11 cellular contexts compared by ENCODE assay signal in genomic region chr17:48113201-48113676, GRCh38. TPM values are rescaled to one million over a fixed set of nuclear protein-coding genes. Genes with fewer than 3 reads are reported as not detected.
DNase-seq lines count a peak whose midpoint lies in the region; ATAC-seq and TF ChIP-seq lines count a peak whose summit lies in the region.
"Had no signal": no experiment of that assay in that cellular context is flagged by ENCODE, and none has a peak within 500 bp of the region (broad histone marks: within the 10 kb centered on the region; RNA-seq: fewer than 3 reads in every experiment).

No MANE protein-coding gene starts in this region.

- no peaks in the 10 kb centered on the region for H3K9me3 ChIP-seq in lung (ENCODE audit: control insufficient read depth in 2 of 2, insufficient read depth in 1 of 2, low read length in 1 of 2)

- H3K4me3 ChIP-seq in GM12864 (ENCODE audit: low read depth, low read length) (peak overlapping the region; percentile 66), lung (no peak overlapping the region)

- 43 to 70% methylated on average over 5 of the region's 5 CpGs for WGBS in lung, 2 donors

- peak; percentile 66 for DNase-seq in GM12864 (ENCODE audit: low read depth)
- peak; percentile 29 to 30 for DNase-seq in activated CD4-positive, alpha-beta T cell treated with anti-CD3 and anti-CD28 coated beads, Interleukin-2, amount 50 U/mL, for 4 hours
- DNase-seq in lung (ENCODE audit: low spot score), result no peak
- no peak for DNase-seq in NCI-H2196 (lab: John Stamatoyannopoulos, UW; ENCODE audit: unreplicated experiment)
- no peak for DNase-seq in NCI-H1048 (lab: John Stamatoyannopoulos, UW)
- DNase-seq in NCI-H1105 (lab: John Stamatoyannopoulos, UW), result no peak
- no peak for DNase-seq in NCI-H510A (lab: John Stamatoyannopoulos, UW)
- DNase-seq: EL, foreskin keratinocyte, IMR-90 had no signal

- ATAC-seq in HG03135 (IDR thresholded peaks at IDR 0.05; ENCODE audit: unreplicated experiment) (peak; percentile 39), lung (ENCODE audit: insufficient read depth, low FRiP score) (peak; percentile 41)
- ATAC-seq: foreskin keratinocyte had no signal

- H3K4me1 ChIP-seq in lung (ENCODE audit: control insufficient read depth in 2 of 2, insufficient read depth in 2 of 2, low read length in 2 of 2), result peaks cover 0 to 5% of the 10 kb centered on the region in 2 donors
- H3K4me1 ChIP-seq: foreskin keratinocyte had no signal

- no peaks in the 10 kb centered on the region for H3K27me3 ChIP-seq in lung (ENCODE audit: control insufficient read depth, insufficient read depth)
- H3K27me3 ChIP-seq: foreskin keratinocyte had no signal

- no peak for TF ChIP-seq CTCF in GM12864 (IDR thresholded peaks at IDR 0.05; ENCODE audit: low read depth, low read length, missing control alignments)
- no peak for TF ChIP-seq CTCF in lung (IDR thresholded peaks at IDR 0.05; ENCODE audit: control extremely low read depth, extremely low read depth)

- H3K27ac ChIP-seq in lung (ENCODE audit: low read depth in 1 of 2, low read length in 1 of 2), result peak overlapping the region in 1 of 2 donors; percentile 51
- H3K27ac ChIP-seq: foreskin keratinocyte had no signal

- H3K36me3 ChIP-seq in lung (ENCODE audit: control insufficient read depth in 2 of 2, insufficient read depth in 2 of 2, low read length in 2 of 2), result peaks cover 11 to 22% of the 10 kb centered on the region in 2 donors

RNA-seq across cellular contexts. Expression of gene SNX11, which starts 5.7 kb away (rescaled TPM):
- 10 to 100 TPM; 11.4 to 24.8 TPM for total RNA-seq in lung
- 10 to 100 TPM; 13.5 to 31.0 TPM for polyA plus RNA-seq in lung

RNA-seq across cellular contexts. Expression of gene CBX1, which starts 12.0 kb away (rescaled TPM):
- total RNA-seq in lung, result 10 to 100 TPM; 28.2 to 43.2 TPM
- polyA plus RNA-seq in lung, result 10 to 100 TPM; 17.6 to 29.7 TPM

Comparison
In these comparisons a context has a peak if more than half of its experiments do, and no peak if none do; other contexts are left out.
1. DNase-seq: peak in GM12864 (single experiment) and activated CD4-positive, alpha-beta T cell treated with anti-CD3 and anti-CD28 coated beads, Interleukin-2, amount 50 U/mL, for 4 hours (2 of 2); none in lung (single experiment), NCI-H2196 (single experiment), NCI-H1048 (single experiment), NCI-H1105 (single experiment) and NCI-H510A (single experiment).